ENCODE assay signal across 8 cellular contexts in the genomic region with DNA sequence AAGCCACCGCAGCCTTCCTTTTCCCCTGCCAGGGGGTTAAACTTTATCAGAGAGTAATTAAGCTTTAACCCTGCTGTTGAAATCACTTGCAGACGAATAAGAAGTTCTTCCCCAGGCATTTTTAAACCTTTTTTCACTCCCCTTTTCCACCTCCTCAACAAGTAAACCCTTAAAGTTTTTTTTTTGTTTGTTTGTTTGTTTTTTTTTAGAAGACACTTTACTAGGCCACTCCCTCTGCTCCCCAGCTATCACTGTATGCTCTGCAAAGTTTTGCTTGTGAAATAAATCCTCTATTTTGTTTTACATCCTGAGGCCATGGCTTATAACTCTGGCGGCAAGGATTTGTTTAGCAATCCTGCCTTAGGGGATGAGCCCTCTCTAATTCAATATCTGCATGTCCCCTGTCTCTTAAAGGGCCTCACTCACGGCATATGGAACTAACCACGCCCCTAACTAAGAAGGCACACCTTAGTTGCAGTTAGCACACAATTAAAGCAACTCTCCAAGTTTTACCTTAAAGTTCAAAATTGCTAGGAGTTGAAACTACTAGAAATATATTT.
A peak's percentile ranks its signal among the peaks of the same experiment; 100 is the strongest.
DNase-seq lines count a peak whose midpoint lies in the region; ATAC-seq and TF ChIP-seq lines count a peak whose summit lies in the region.

No MANE protein-coding gene starts in this region.

- H3K27me3 ChIP-seq in fibroblast of lung (ENCODE audit: control insufficient read depth, insufficient read depth, low read length) (no peaks in the 10 kb centered on the region), rectal smooth muscle tissue (ENCODE audit: control insufficient read depth, insufficient read depth, low read length) (no peaks in the 10 kb centered on the region), adrenal gland (no peaks in the 10 kb centered on the region)

- no peaks in the 10 kb centered on the region for H3K79me2 ChIP-seq in fibroblast of lung (ENCODE audit: control insufficient read depth, insufficient read depth, low read length)

- peak overlapping the region; percentile 70 for H3K4me2 ChIP-seq in fibroblast of lung (ENCODE audit: extremely low read depth, insufficient read depth, low read length)

- H3K9me3 ChIP-seq in fibroblast of lung (ENCODE audit: control insufficient read depth, insufficient read depth, low read depth, low read length) (no peaks in the 10 kb centered on the region), adrenal gland (replicated peaks in 1 of 3) (no peaks in the 10 kb centered on the region)

- WGBS in adrenal gland, 4 donors, result 9 to 24% (median 10%) methylated on average over 5 of the region's 5 CpGs

- peak; percentile 50 for ATAC-seq in GM19467 (IDR thresholded peaks at IDR 0.05; ENCODE audit: unreplicated experiment)

- TF ChIP-seq CTCF in fibroblast of lung (conservative IDR thresholded peaks at IDR 0.05 in 1 of 2, IDR thresholded peaks at IDR 0.05 in 1 of 2; ENCODE audit: low read depth in 1 of 2, low read length in 2 of 2) (no peak), adrenal gland (IDR thresholded peaks at IDR 0.05) (no peak)

- H3K9ac ChIP-seq in fibroblast of lung (ENCODE audit: insufficient read depth, low read length), result no peak overlapping the region
- H3K9ac ChIP-seq in rectal smooth muscle tissue (ENCODE audit: low read length), result no peak overlapping the region

- intact Hi-C loops in adrenal gland (cut with DNase I), result no loop called here

- H2AFZ ChIP-seq in fibroblast of lung (ENCODE audit: low read length), result peak overlapping the region; percentile 74

- DNase-seq in NCI-H69 (lab: John Stamatoyannopoulos, UW) (peak; percentile 70), fibroblast of lung (ENCODE audit: low read depth in 2 of 2) (peak; percentile 3 to 14), UCSD-AML1 (lab: John Stamatoyannopoulos, UW; ENCODE audit: unreplicated experiment) (no peak), NCI-H1694 treated with DMSO at 0.1 percent for 48 hours (lab: John Stamatoyannopoulos, UW) (no peak), NCI-H1930 (lab: John Stamatoyannopoulos, UW) (no peak), adrenal gland (no peak)

- no peaks in the 10 kb centered on the region for H3K36me3 ChIP-seq in fibroblast of lung (ENCODE audit: control insufficient read depth, insufficient read depth, low read length)
- H3K36me3 ChIP-seq in rectal smooth muscle tissue (ENCODE audit: control insufficient read depth, insufficient read depth, low read length), result no peaks in the 10 kb centered on the region
- no peaks in the 10 kb centered on the region for H3K36me3 ChIP-seq in adrenal gland (replicated peaks in 1 of 2)

- TF ChIP-seq POLR2A in adrenal gland (IDR thresholded peaks at IDR 0.05), result no peak

- H4K20me1 ChIP-seq in fibroblast of lung (ENCODE audit: control insufficient read depth, extremely low read depth, insufficient read depth, low read length), result no peaks in the 10 kb centered on the region

- H3K27ac ChIP-seq in fibroblast of lung (ENCODE audit: insufficient read depth, low read length), result no peak overlapping the region
- no peak overlapping the region for H3K27ac ChIP-seq in rectal smooth muscle tissue (ENCODE audit: low read depth, low read length)
- no peak overlapping the region for H3K27ac ChIP-seq in adrenal gland

- H3K4me1 ChIP-seq in fibroblast of lung (ENCODE audit: control insufficient read depth, extremely low read depth, insufficient read depth, low read length), result no peaks in the 10 kb centered on the region
- no peaks in the 10 kb centered on the region for H3K4me1 ChIP-seq in rectal smooth muscle tissue (ENCODE audit: control insufficient read depth, insufficient read depth, low read length)
- H3K4me1 ChIP-seq in adrenal gland (replicated peaks in 1 of 2), result no peaks in the 10 kb centered on the region

- H3K4me3 ChIP-seq in fibroblast of lung (replicated peaks in 1 of 4; ENCODE audit: control extremely low read depth in 1 of 4, insufficient read depth in 1 of 4, low read depth in 3 of 4, low read length in 4 of 4) (peak overlapping the region; percentile 4 to 81 (median 51)), rectal smooth muscle tissue (ENCODE audit: low read length) (peak overlapping the region; percentile 77), adrenal gland (peak overlapping the region in 1 of 4 donors; percentile 49)

Comparison
In these comparisons a context has a peak if more than half of its experiments do, and no peak if none do; other contexts are left out.
1. DNase-seq: peak in NCI-H69 (single experiment) and fibroblast of lung (2 of 2); none in UCSD-AML1 (single experiment), NCI-H1694 treated with DMSO at 0.1 percent for 48 hours (single experiment), NCI-H1930 (0 of 2) and adrenal gland (0 of 7).